29 cellular contexts compared by ENCODE assay signal in the genomic region with DNA sequence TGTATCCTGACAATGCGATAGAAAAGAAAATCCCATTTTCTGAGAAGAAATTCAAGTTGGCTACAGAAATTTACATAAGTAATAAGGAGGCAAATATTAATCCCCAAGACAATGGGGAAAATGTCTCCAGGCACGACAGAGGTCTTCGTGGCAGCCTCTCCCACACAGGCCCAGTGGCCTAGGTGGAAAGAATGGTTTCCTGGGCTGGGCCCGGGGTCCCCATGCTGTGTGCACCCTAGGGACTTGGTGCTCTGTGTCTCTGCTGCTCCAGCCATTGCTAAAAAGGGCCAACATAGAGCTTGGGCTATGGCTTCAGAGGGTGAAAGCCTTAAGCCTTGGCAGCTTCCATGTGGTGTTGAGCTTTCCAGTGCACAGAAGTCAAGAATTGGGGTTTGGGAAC.
"Had no signal": no experiment of that assay in that cellular context is flagged by ENCODE, and none has a peak within 500 bp of the region (broad histone marks: within the 10 kb centered on the region; RNA-seq: fewer than 3 reads in every experiment).

No MANE protein-coding gene starts in this region.

- H3K4me3 ChIP-seq: adrenal gland, ascending aorta, body of pancreas, breast epithelium, cardiac muscle cell had no signal

- H3K27ac ChIP-seq: adrenal gland, ascending aorta, body of pancreas, brain microvascular endothelial cell, breast epithelium, cardiac muscle cell had no signal

- H3K4me1 ChIP-seq: adrenal gland, breast epithelium had no signal

- H3K36me3 ChIP-seq: adrenal gland, ascending aorta, brain microvascular endothelial cell, breast epithelium, cardiac muscle cell had no signal

- DNase-seq: activated effector memory CD4-positive, alpha-beta T cell treated with anti-CD3 and anti-CD28 coated beads, Interleukin-2, amount 50 U/mL, for 16 hours; activated effector memory CD4-positive, alpha-beta T cell treated with Interleukin-2 at 50 U/mL for 16 hours; activated gamma-delta T cell; activated gamma-delta T cell treated with Interleukin-2 at 50 U/mL for 16 hours; activated naive CD4-positive, alpha-beta T cell; activated naive CD4-positive, alpha-beta T cell treated with anti-CD3 and anti-CD28 coated beads for 36 hours; activated naive CD4-positive, alpha-beta T cell treated with anti-CD3 and anti-CD28 coated beads, Interleukin-2, amount 10 ng/mL, durations not matched to agents 7 days and 5 days; activated naive CD4-positive, alpha-beta T cell treated with anti-CD3 and anti-CD28 coated beads, Interleukin-2, amount 50 U/mL, for 16 hours; activated naive CD4-positive, alpha-beta T cell treated with Interleukin-2 at 50 U/mL for 16 hours; activated naive CD8-positive, alpha-beta T cell treated with anti-CD3 and anti-CD28 coated beads for 36 hours; activated naive CD8-positive, alpha-beta T cell treated with anti-CD3 and anti-CD28 coated beads, Interleukin-2, amount 10 ng/mL, durations not matched to agents 7 days and 5 days; activated naive CD8-positive, alpha-beta T cell treated with anti-CD3 and anti-CD28 coated beads, Interleukin-2, amount 50 U/mL, for 24 hours; activated T-cell treated with anti-CD3 and anti-CD28 coated beads, Interleukin-2, amount 50 U/mL, for 24 hours; activated T-cell treated with anti-CD3 and anti-CD28 coated beads, Interleukin-2, amount 50 U/mL, for 4 hours; activated T-cell treated with anti-CD3 and anti-CD28 coated beads, Interleukin-2, amount 50 U/mL, for 48 hours; activated T-cell treated with anti-CD3 and anti-CD28 coated beads, Interleukin-2, amount 50 U/mL, for 72 hours; adrenal gland; amniotic stem cell; amygdala; anterior cingulate cortex; aorta; body of pancreas; brain microvascular endothelial cell; caudate nucleus; central memory CD4-positive, alpha-beta T cell; cerebellar nuclear complex had no signal

- H3K9me3 ChIP-seq: adrenal gland, ascending aorta, body of pancreas, breast epithelium had no signal
